In genomic region chr11:69148806-69149205, GRCh38 we compare ENCODE assay signal across 20 cellular contexts. TPM values are rescaled to one million over a fixed set of nuclear protein-coding genes. Genes with fewer than 3 reads are reported as not detected.
"Had no signal": no experiment of that assay in that cellular context is flagged by ENCODE, and none has a peak within 500 bp of the region (broad histone marks: within the 10 kb centered on the region; RNA-seq: fewer than 3 reads in every experiment).

No MANE protein-coding gene starts in this region.

- H3K4me1 Mint-ChIP-seq: naive B cell had no signal

- H3K4me3 Mint-ChIP-seq: naive B cell, nephron had no signal

- DNase-seq: cortex of kidney; dorsolateral prefrontal cortex; effector memory CD4-positive, alpha-beta T cell; heart left ventricle; hypothalamus; kidney glomerular epithelial cell; mesendoderm; naive B cell; sigmoid colon; stimulated activated CD4-positive, alpha-beta T cell treated with anti-CD3 and anti-CD28 coated beads, Interleukin-12 subunit alpha, Interleukin-12 subunit beta, amount 100 ng/mL, for 4 hours; stimulated activated naive CD4-positive, alpha-beta T cell; stomach; substantia nigra; transverse colon had no signal

- H3K36me3 ChIP-seq: heart left ventricle, thoracic aorta, transverse colon had no signal

- H3K4me1 ChIP-seq: parathyroid adenoma, sigmoid colon, stomach, transverse colon had no signal

- ATAC-seq: esophagus mucosa, heart left ventricle had no signal

- H3K9ac ChIP-seq: parathyroid adenoma had no signal

- H3K4me3 ChIP-seq: dorsolateral prefrontal cortex, heart left ventricle, sigmoid colon, skin epidermis, stomach, thoracic aorta, transverse colon had no signal

- H3K27ac Mint-ChIP-seq: nephron had no signal

- H3K27me3 ChIP-seq: dorsolateral prefrontal cortex, heart left ventricle, sigmoid colon, stomach, transverse colon had no signal

- H3K27ac ChIP-seq: dorsolateral prefrontal cortex, heart left ventricle, parathyroid adenoma, sigmoid colon, skin epidermis, stomach, thoracic aorta, transverse colon had no signal

RNA-seq across cellular contexts. Expression of gene SMIM38, which starts 6.9 kb away (rescaled TPM):
- total RNA-seq: glomerular endothelial cell had no signal
